12 cellular contexts compared by ENCODE assay signal in the genomic region with DNA sequence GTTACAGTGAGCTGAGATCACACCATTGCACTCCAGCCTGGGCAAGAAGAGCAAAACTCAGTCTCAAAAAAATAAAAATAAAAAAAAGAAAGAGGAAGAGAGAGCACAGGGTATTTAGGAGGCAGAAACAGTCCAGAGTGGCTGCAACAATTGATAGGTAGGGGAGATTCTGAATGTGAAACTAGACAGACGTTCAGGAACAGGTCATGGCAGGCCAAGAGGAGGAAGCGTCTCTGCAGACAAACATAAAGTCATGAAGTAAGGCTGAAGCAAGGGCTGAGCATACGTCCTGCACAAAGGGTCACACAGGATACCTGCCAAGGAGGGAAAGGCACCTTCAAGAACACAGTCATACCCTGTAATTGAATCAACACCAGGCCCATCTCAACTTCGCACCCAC.
A peak's percentile ranks its signal among the peaks of the same experiment; 100 is the strongest.
DNase-seq lines count a peak whose midpoint lies in the region; ATAC-seq and TF ChIP-seq lines count a peak whose summit lies in the region.
"Had no signal": no experiment of that assay in that cellular context is flagged by ENCODE, and none has a peak within 500 bp of the region (broad histone marks: within the 10 kb centered on the region; RNA-seq: fewer than 3 reads in every experiment).

No MANE protein-coding gene starts in this region.

- no peak for TF ChIP-seq CTCF in CD14-positive monocyte (IDR thresholded peaks at IDR 0.05)

- H3K36me3 ChIP-seq in thymus (ENCODE audit: control insufficient read depth, insufficient read depth): no peaks in the 10 kb centered on the region
- H3K36me3 ChIP-seq in MG63: no peaks in the 10 kb centered on the region

- peak; percentile 6 for DNase-seq in SKM-1 treated with dmso at 0.1 percent for 144 hours (lab: John Stamatoyannopoulos, UW; ENCODE audit: unreplicated experiment)
- DNase-seq in SKM-1 (lab: John Stamatoyannopoulos, UW; ENCODE audit: unreplicated experiment): no peak
- peak; percentile 89 for DNase-seq in MV-4-11 (lab: John Stamatoyannopoulos, UW)
- no peak for DNase-seq in CD14-positive monocyte (ENCODE audit: low spot score)
- no peak for DNase-seq in DMS79 treated with DMSO at 0.1 percent for 48 hours (lab: John Stamatoyannopoulos, UW)
- no peak for DNase-seq in MG63
- DNase-seq: activated CD4-positive, alpha-beta memory T cell treated with anti-CD3 and anti-CD28 coated beads for 36 hours; endodermal cell; Right ventricle myocardium superior had no signal

- no peaks in the 10 kb centered on the region for H3K36me3 Mint-ChIP-seq in CD14-positive monocyte
- H3K36me3 Mint-ChIP-seq: activated CD4-positive, alpha-beta memory T cell treated with anti-CD3 and anti-CD28 coated beads for 36 hours had no signal

- 55% methylated on average over 4 of the region's 4 CpGs for WGBS in thymus

- no peaks in the 10 kb centered on the region for H3K4me1 ChIP-seq in thymus (ENCODE audit: control insufficient read depth, insufficient read depth, low read length)
- H3K4me1 ChIP-seq: parathyroid adenoma had no signal

- H3K27ac ChIP-seq in thymus (ENCODE audit: low read depth): peak overlapping the region; percentile 26
- H3K27ac ChIP-seq: parathyroid adenoma had no signal

- peaks cover 0 to 4% (median 2%) of the 10 kb centered on the region in 7 donors for H3K9me3 Mint-ChIP-seq in CD14-positive monocyte
- H3K9me3 Mint-ChIP-seq: activated CD4-positive, alpha-beta memory T cell treated with anti-CD3 and anti-CD28 coated beads for 36 hours had no signal

- H3K4me1 Mint-ChIP-seq in CD14-positive monocyte: peaks cover 5% of the 10 kb centered on the region

- intact Hi-C loops in CD14-positive monocyte (cut with micrococcal nuclease): no loop called here

- H3K4me3 ChIP-seq in thymus (ENCODE audit: low read length) (no peak overlapping the region), MG63 (no peak overlapping the region)

- ATAC-seq in HG02763 (IDR thresholded peaks at IDR 0.05; ENCODE audit: unreplicated experiment): peak; percentile 68

- peaks cover 3 to 10% (median 6%) of the 10 kb centered on the region in 3 donors for H3K27me3 Mint-ChIP-seq in CD14-positive monocyte (ENCODE audit: low read depth in 3 of 3)

- peak overlapping the region in 1 of 7 donors; percentile 76 for H3K27ac Mint-ChIP-seq in CD14-positive monocyte
- H3K27ac Mint-ChIP-seq: activated CD4-positive, alpha-beta memory T cell treated with anti-CD3 and anti-CD28 coated beads for 36 hours; endodermal cell had no signal

- no peaks in the 10 kb centered on the region for H3K9me3 ChIP-seq in thymus (ENCODE audit: control insufficient read depth)
- H3K9me3 ChIP-seq in MG63: no peaks in the 10 kb centered on the region

- H3K27me3 ChIP-seq in thymus (ENCODE audit: control insufficient read depth, insufficient read depth) (no peaks in the 10 kb centered on the region), MG63 (no peaks in the 10 kb centered on the region)

- no peak overlapping the region for H3K4me3 Mint-ChIP-seq in CD14-positive monocyte
- H3K4me3 Mint-ChIP-seq: activated CD4-positive, alpha-beta memory T cell treated with anti-CD3 and anti-CD28 coated beads for 36 hours; endodermal cell had no signal

Comparison
In these comparisons a context has a peak if more than half of its experiments do, and no peak if none do; other contexts are left out.
1. DNase-seq: peak in SKM-1 treated with dmso at 0.1 percent for 144 hours (single experiment) and MV-4-11 (single experiment); none in SKM-1 (single experiment), CD14-positive monocyte (single experiment), DMS79 treated with DMSO at 0.1 percent for 48 hours (single experiment) and MG63 (single experiment).